8 cellular contexts compared by ENCODE assay signal in the genomic region with DNA sequence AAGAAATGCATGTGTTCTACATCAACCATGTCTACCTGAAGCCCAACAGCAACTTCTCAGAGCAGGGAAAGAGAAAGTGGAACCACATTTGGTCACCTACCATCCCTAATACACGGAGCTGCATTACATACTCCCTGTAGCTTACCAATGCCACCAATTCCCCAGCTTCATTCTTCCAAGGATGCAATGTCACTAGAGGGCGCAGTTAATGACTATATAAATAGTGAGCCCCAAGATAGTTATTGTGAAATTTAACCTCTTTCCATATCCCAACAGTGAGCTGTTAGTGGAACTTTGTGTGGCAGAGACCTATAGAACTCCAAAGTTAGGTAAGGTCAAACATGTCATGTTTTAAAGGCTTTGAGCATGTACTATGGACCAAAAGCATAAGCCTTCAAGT.
DNase-seq lines count a peak whose midpoint lies in the region; ATAC-seq and TF ChIP-seq lines count a peak whose summit lies in the region.

No MANE protein-coding gene starts in this region.

- H3K36me3 Mint-ChIP-seq in natural killer cell (peaks cover 22% of the 10 kb centered on the region), type B pancreatic cell (peaks cover 14% of the 10 kb centered on the region)
- H3K36me3 Mint-ChIP-seq in natural killer cell treated with Interleukin-12 subunit alpha and Interleukin-12 subunit beta and Interleukin-15 and Interleukin-18, amount 100 ng/mL, for 72 hours: peaks cover 19% of the 10 kb centered on the region
- H3K36me3 Mint-ChIP-seq in activated CD4-positive, alpha-beta memory T cell treated with anti-CD3 and anti-CD28 coated beads for 36 hours: peaks cover 29% of the 10 kb centered on the region

- H3K27me3 Mint-ChIP-seq in natural killer cell (ENCODE audit: low read depth in 2 of 2) (no peaks in the 10 kb centered on the region), type B pancreatic cell (no peaks in the 10 kb centered on the region)
- H3K27me3 Mint-ChIP-seq in natural killer cell treated with Interleukin-12 subunit alpha and Interleukin-12 subunit beta and Interleukin-15 and Interleukin-18, amount 100 ng/mL, for 72 hours: no peaks in the 10 kb centered on the region
- H3K27me3 Mint-ChIP-seq in activated CD4-positive, alpha-beta memory T cell treated with anti-CD3 and anti-CD28 coated beads for 36 hours: no peaks in the 10 kb centered on the region

- WGBS in testis, 2 donors: 61 to 81% methylated on average over 2 of the region's 2 CpGs

- no peaks in the 10 kb centered on the region; the same call in 1 of the 2 replicates for H3K9me3 ChIP-seq in OCI-LY3 (ENCODE audit: insufficient read depth, low read length)
- H3K9me3 ChIP-seq in testis: no peaks in the 10 kb centered on the region

- no peaks in the 10 kb centered on the region for H3K79me2 ChIP-seq in OCI-LY3 (ENCODE audit: low read length)

- H3K4me2 ChIP-seq in OCI-LY3 (ENCODE audit: low read length): no peak overlapping the region

- DNase-seq in natural killer cell: no peak
- DNase-seq in natural killer cell treated with Interleukin-12 subunit alpha and Interleukin-12 subunit beta and Interleukin-15 and Interleukin-18, amount 100 ng/mL, for 72 hours (ENCODE audit: low spot score): no peak
- peak; percentile 44 for DNase-seq in fibroblast of gingiva (ENCODE audit: low read depth)
- no peak for DNase-seq in type B pancreatic cell (ENCODE audit: extremely low spot score, unreplicated experiment)
- no peak for DNase-seq in posterior cingulate gyrus
- DNase-seq in activated CD4-positive, alpha-beta memory T cell treated with anti-CD3 and anti-CD28 coated beads for 36 hours: no peak
- no peak for DNase-seq in testis

- H3K27me3 ChIP-seq in OCI-LY3 (ENCODE audit: low read depth, low read length) (no peaks in the 10 kb centered on the region), testis (no peaks in the 10 kb centered on the region)

- CTCF ChIA-PET in activated CD4-positive, alpha-beta memory T cell treated with anti-CD3 and anti-CD28 coated beads for 36 hours (lab: Charles Lee): interaction anchor here (0.6 to 2.0 kb wide), 12 partner anchors 36 to 736 kb away, joined by 3 to 10 read pairs (median 3); no protein-coding TSS in a partner anchor

- H3K27ac ChIP-seq in OCI-LY3 (ENCODE audit: low read length): no peak overlapping the region
- H3K27ac ChIP-seq in testis: no peak overlapping the region

- H3K4me3 ChIP-seq in OCI-LY3 (ENCODE audit: low read length) (no peak overlapping the region), testis (no peak overlapping the region)

- H3K4me1 Mint-ChIP-seq in natural killer cell (peaks cover 0 to 6% of the 10 kb centered on the region in 2 donors), type B pancreatic cell (ENCODE audit: unreplicated experiment) (no peaks in the 10 kb centered on the region)
- peaks cover 0 to 2% of the 10 kb centered on the region in 2 donors for H3K4me1 Mint-ChIP-seq in natural killer cell treated with Interleukin-12 subunit alpha and Interleukin-12 subunit beta and Interleukin-15 and Interleukin-18, amount 100 ng/mL, for 72 hours (ENCODE audit: low read depth in 2 of 2)
- no peaks in the 10 kb centered on the region for H3K4me1 Mint-ChIP-seq in activated CD4-positive, alpha-beta memory T cell treated with anti-CD3 and anti-CD28 coated beads for 36 hours (ENCODE audit: low read depth)

- H3K27ac Mint-ChIP-seq in natural killer cell (no peak overlapping the region), type B pancreatic cell (no peak overlapping the region)
- no peak overlapping the region for H3K27ac Mint-ChIP-seq in natural killer cell treated with Interleukin-12 subunit alpha and Interleukin-12 subunit beta and Interleukin-15 and Interleukin-18, amount 100 ng/mL, for 72 hours
- H3K27ac Mint-ChIP-seq in activated CD4-positive, alpha-beta memory T cell treated with anti-CD3 and anti-CD28 coated beads for 36 hours: no peak overlapping the region

- H3K36me3 ChIP-seq in OCI-LY3 (replicated peaks; ENCODE audit: low read depth, low read length) (no peaks in the 10 kb centered on the region), testis (ENCODE audit: low read depth, missing control alignments) (no peaks in the 10 kb centered on the region)

- TF ChIP-seq CTCF in natural killer cell (IDR thresholded peaks at IDR 0.05) (peak; percentile 49), OCI-LY3 (IDR thresholded peaks at IDR 0.05; ENCODE audit: low read depth, low read length) (peak; percentile 87), type B pancreatic cell (conservative IDR thresholded peaks at IDR 0.05) (peak; percentile 42), testis (IDR thresholded peaks at IDR 0.05) (peak in 1 of 3 experiments; percentile 11)

- TF ChIP-seq POLR2A in testis (IDR thresholded peaks at IDR 0.05): no peak

- H4K20me1 ChIP-seq in OCI-LY3 (ENCODE audit: insufficient read depth, low read length): no peaks in the 10 kb centered on the region

- H2AFZ ChIP-seq in OCI-LY3 (ENCODE audit: low read depth, low read length): no peak overlapping the region

- no peaks in the 10 kb centered on the region for H3K4me1 ChIP-seq in OCI-LY3 (ENCODE audit: low read length)
- no peaks in the 10 kb centered on the region for H3K4me1 ChIP-seq in testis

- peaks cover 2 to 8% of the 10 kb centered on the region in 2 donors for H3K9me3 Mint-ChIP-seq in natural killer cell
- peaks cover 4% of the 10 kb centered on the region for H3K9me3 Mint-ChIP-seq in natural killer cell treated with Interleukin-12 subunit alpha and Interleukin-12 subunit beta and Interleukin-15 and Interleukin-18, amount 100 ng/mL, for 72 hours
- H3K9me3 Mint-ChIP-seq in type B pancreatic cell: peaks cover 4% of the 10 kb centered on the region
- peaks cover 15% of the 10 kb centered on the region for H3K9me3 Mint-ChIP-seq in activated CD4-positive, alpha-beta memory T cell treated with anti-CD3 and anti-CD28 coated beads for 36 hours

- no peak overlapping the region for H3K9ac ChIP-seq in OCI-LY3 (ENCODE audit: low read length)

- H3K4me3 Mint-ChIP-seq in natural killer cell (no peak overlapping the region), type B pancreatic cell (no peak overlapping the region)
- no peak overlapping the region for H3K4me3 Mint-ChIP-seq in natural killer cell treated with Interleukin-12 subunit alpha and Interleukin-12 subunit beta and Interleukin-15 and Interleukin-18, amount 100 ng/mL, for 72 hours
- H3K4me3 Mint-ChIP-seq in activated CD4-positive, alpha-beta memory T cell treated with anti-CD3 and anti-CD28 coated beads for 36 hours: no peak overlapping the region

- POLR2A ChIA-PET in activated CD4-positive, alpha-beta memory T cell treated with anti-CD3 and anti-CD28 coated beads for 36 hours (lab: Charles Lee): no interaction called here

- peak in 1 of 3 donors; percentile 49 for ATAC-seq in natural killer cell
- ATAC-seq in natural killer cell treated with Interleukin-12 subunit alpha and Interleukin-12 subunit beta and Interleukin-15 and Interleukin-18, amount 100 ng/mL, for 72 hours: no peak

- intact Hi-C loops in natural killer cell (cut with micrococcal nuclease): loop anchor here (1.0 to 10.0 kb wide), 2 partner anchors 114 to 734 kb away; a partner anchor contains a TSS
- intact Hi-C loops in posterior cingulate gyrus (cut with DNase I): no loop called here
- intact Hi-C loops in activated CD4-positive, alpha-beta memory T cell treated with anti-CD3 and anti-CD28 coated beads for 36 hours (cut with micrococcal nuclease): loop anchor here (1.0 to 10.0 kb wide), 2 partner anchors 114 to 734 kb away; a partner anchor contains a TSS
- intact Hi-C loops in testis (cut with DNase I; ENCODE audit: low total_unique reads): no loop called here

Comparison
In these comparisons a context has a peak if more than half of its experiments do, and no peak if none do; other contexts are left out.
1. intact Hi-C loops: an anchor here in natural killer cell (1.0 to 10.0 kb wide) and activated CD4-positive, alpha-beta memory T cell treated with anti-CD3 and anti-CD28 coated beads for 36 hours (1.0 to 10.0 kb wide); none called in posterior cingulate gyrus and testis.